20 cellular contexts compared by ENCODE assay signal in the genomic region with DNA sequence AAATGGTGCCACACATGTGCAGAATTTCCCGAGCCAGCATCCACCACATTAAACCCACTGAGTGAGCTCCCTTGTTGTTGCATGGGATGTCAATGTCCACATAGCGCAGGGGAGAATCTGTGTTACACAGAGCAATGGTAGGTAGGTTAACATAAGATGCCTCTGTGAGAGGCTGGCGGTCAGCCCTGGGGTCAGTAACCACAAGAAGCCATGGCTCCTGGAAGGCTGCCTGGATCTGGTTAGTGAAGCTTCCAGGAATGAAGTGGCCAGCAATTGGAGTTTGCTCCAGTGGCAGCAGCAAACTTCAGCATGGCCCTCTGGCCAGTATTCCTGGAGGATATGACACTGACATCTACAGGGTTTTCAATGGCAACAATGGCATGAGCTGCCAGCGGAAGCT. TPM values are rescaled to one million over a fixed set of nuclear protein-coding genes. Genes with fewer than 3 reads are reported as not detected.
A peak's percentile ranks its signal among the peaks of the same experiment; 100 is the strongest.
DNase-seq lines count a peak whose midpoint lies in the region; ATAC-seq and TF ChIP-seq lines count a peak whose summit lies in the region.
"Had no signal": no experiment of that assay in that cellular context is flagged by ENCODE, and none has a peak within 500 bp of the region (broad histone marks: within the 10 kb centered on the region; RNA-seq: fewer than 3 reads in every experiment).

No MANE protein-coding gene starts in this region.

- H3K4me3 Mint-ChIP-seq in Caco-2 (ENCODE audit: unreplicated experiment): no peak overlapping the region
- H3K4me3 Mint-ChIP-seq: H9, HFFc6 had no signal

- CTCF ChIA-PET in Caco-2 (lab: Charles Lee): no interaction called here

- no TSS peak for BruUV-seq in Caco-2 (replicated peaks; lab: Mats Ljungman, UMichigan)

- DNase-seq in EL: peak; percentile 3
- peak; percentile 19 for DNase-seq in amniotic epithelial cell (ENCODE audit: low read depth)
- DNase-seq in fibroblast of gingiva (ENCODE audit: low read depth): peak; percentile 17
- peak; percentile 76 for DNase-seq in myocyte (ENCODE audit: low read depth)
- no peak for DNase-seq in NCI-H1436 treated with DMSO at 0.1 percent for 48 hours (lab: John Stamatoyannopoulos, UW)
- DNase-seq in occipital lobe (lab: John Stamatoyannopoulos, UW): no peak
- no peak for DNase-seq in Caco-2
- DNase-seq: CD8-positive, alpha-beta memory T cell; DMS53; H9; HFFc6; KG1; NCI-H1105; NCI-H2029 treated with DMSO at 0.1 percent for 48 hours; NCI-H2171 treated with DMSO at 0.1 percent for 48 hours; NCI-H524 treated with DMSO at 0.1 percent for 48 hours; NCI-H82 had no signal

- H3K27me3 ChIP-seq in Caco-2 (replicated peaks; ENCODE audit: control insufficient read depth, insufficient read depth, low read length): no peaks in the 10 kb centered on the region

- H3K9me3 Mint-ChIP-seq in Caco-2 (ENCODE audit: unreplicated experiment): no peaks in the 10 kb centered on the region

- H3K27me3 Mint-ChIP-seq in Caco-2 (ENCODE audit: insufficient read depth, unreplicated experiment): peaks cover 4% of the 10 kb centered on the region
- H3K27me3 Mint-ChIP-seq: CD8-positive, alpha-beta memory T cell had no signal

- POLR2A ChIA-PET in Caco-2 (lab: Charles Lee): no interaction called here

- no peaks in the 10 kb centered on the region for H3K4me1 Mint-ChIP-seq in Caco-2 (ENCODE audit: low read depth, unreplicated experiment)
- H3K4me1 Mint-ChIP-seq: CD8-positive, alpha-beta memory T cell had no signal

- TF ChIP-seq CTCF in Caco-2 (IDR thresholded peaks at IDR 0.05; ENCODE audit: insufficient read depth in 1 of 2, low read depth in 1 of 2, low read length in 1 of 2, severe bottlenecking in 1 of 2, unreplicated experiment in 1 of 2): no peak

- H3K4me3 ChIP-seq in Caco-2 (ENCODE audit: low read depth, low read length): no peak overlapping the region
- H3K4me3 ChIP-seq: GM12878 had no signal

- intact Hi-C loops in Caco-2 (cut with micrococcal nuclease; ENCODE audit: unreplicated experiment): no loop called here

- no peak overlapping the region for H3K27ac Mint-ChIP-seq in Caco-2 (ENCODE audit: unreplicated experiment)
- H3K27ac Mint-ChIP-seq: CD8-positive, alpha-beta memory T cell; H9; HFFc6 had no signal

- no peaks in the 10 kb centered on the region for H3K36me3 Mint-ChIP-seq in Caco-2 (ENCODE audit: insufficient read depth, unreplicated experiment)
- H3K36me3 Mint-ChIP-seq: CD8-positive, alpha-beta memory T cell had no signal

- no peaks in the 10 kb centered on the region for H3K4me1 ChIP-seq in Caco-2

- H3K9me3 ChIP-seq in Caco-2: no peaks in the 10 kb centered on the region

- ATAC-seq in HG03469 (IDR thresholded peaks at IDR 0.05; ENCODE audit: unreplicated experiment): no peak
- ATAC-seq: GM12878, Panc1 had no signal

- H3K36me3 ChIP-seq in Caco-2 (ENCODE audit: control insufficient read depth, insufficient read depth, low read length): no peaks in the 10 kb centered on the region

RNA-seq across cellular contexts. Expression of gene PCDH9, which starts 37.0 kb away (rescaled TPM):
- 10.0 and 13.9 TPM in 2 replicates for total RNA-seq in myocyte
- polyA plus RNA-seq in myocyte (2012): 3.6 TPM
- 113 TPM for total RNA-seq in occipital lobe
- 0.11 and 0.32 TPM in 2 replicates for total RNA-seq in Caco-2 (2022)

Comparison
In these comparisons a context has a peak if more than half of its experiments do, and no peak if none do; other contexts are left out.
1. DNase-seq: peak in EL (single experiment), amniotic epithelial cell (single experiment), fibroblast of gingiva (single experiment) and myocyte (single experiment); none in NCI-H1436 treated with DMSO at 0.1 percent for 48 hours (single experiment), occipital lobe (single experiment) and Caco-2 (0 of 2).